ENCODE assay signal across 1 cellular context in genomic region chrX:65407157-65407626, GRCh38.
TF ChIP-seq lines count a peak whose summit lies in the region.

No MANE protein-coding gene starts in this region.

TF ChIP-seq in SK-N-SH, 30 proteins besides CTCF, POLR2A, EP300 and RAD21 (continued from another document):
- TF ChIP-seq GATA2 (CRISPR knock-in tag; IDR thresholded peaks at IDR 0.05): no peak
